1 cellular context compared by ENCODE assay signal in genomic region chr2:25570161-25570840, GRCh38.
TF ChIP-seq lines count a peak whose summit lies in the region.

No MANE protein-coding gene starts in this region.

TF ChIP-seq in HepG2, 621 proteins besides CTCF, POLR2A, EP300 and RAD21 (continued from another document):
- TF ChIP-seq ZNF205 (CRISPR knock-in tag; IDR thresholded peaks at IDR 0.05), result no peak
- TF ChIP-seq YEATS2 (CRISPR knock-in tag; IDR thresholded peaks at IDR 0.05; ENCODE audit: borderline replicate concordance), result no peak
- TF ChIP-seq ZXDC (CRISPR knock-in tag; IDR thresholded peaks at IDR 0.05), result no peak
- no peak for TF ChIP-seq ZNF883 (CRISPR knock-in tag; IDR thresholded peaks at IDR 0.05; ENCODE audit: not compliant biosample characterization)
- TF ChIP-seq ZZZ3 (CRISPR knock-in tag; IDR thresholded peaks at IDR 0.05; ENCODE audit: borderline replicate concordance), result no peak
- TF ChIP-seq HMGA1 (CRISPR knock-in tag; conservative IDR thresholded peaks at IDR 0.05), result no peak
- TF ChIP-seq BHLHE40 (IDR thresholded peaks at IDR 0.05; ENCODE audit: low read length), result no peak
- TF ChIP-seq, protein P1, sequence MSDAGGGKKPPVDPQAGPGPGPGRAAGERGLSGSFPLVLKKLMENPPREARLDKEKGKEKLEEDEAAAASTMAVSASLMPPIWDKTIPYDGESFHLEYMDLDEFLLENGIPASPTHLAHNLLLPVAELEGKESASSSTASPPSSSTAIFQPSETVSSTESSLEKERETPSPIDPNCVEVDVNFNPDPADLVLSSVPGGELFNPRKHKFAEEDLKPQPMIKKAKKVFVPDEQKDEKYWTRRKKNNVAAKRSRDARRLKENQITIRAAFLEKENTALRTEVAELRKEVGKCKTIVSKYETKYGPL (CRISPR knock-in tag; IDR thresholded peaks at IDR 0.05), result no peak
TF ChIP-seq in HepG2: peak in this region for 0.
